8 cellular contexts compared by ENCODE assay signal in genomic region chr12:122888232-122888752, GRCh38. TPM values are rescaled to one million over a fixed set of nuclear protein-coding genes. Genes with fewer than 3 reads are reported as not detected.
A peak's percentile ranks its signal among the peaks of the same experiment; 100 is the strongest.
DNase-seq lines count a peak whose midpoint lies in the region; ATAC-seq and TF ChIP-seq lines count a peak whose summit lies in the region.

No MANE protein-coding gene starts in this region.

- no CpG with 5 or more reads among the region's 12 CpGs for WGBS in neuronal stem cell (ENCODE audit: extremely low coverage in 2 of 2, insufficient read length in 2 of 2, insufficient replicate concordance in 1 of 2), 2 donors

- no peak for TF ChIP-seq CTCF in HCT116 (IDR thresholded peaks at IDR 0.05 in 2 of 3, conservative IDR thresholded peaks at IDR 0.05 in 1 of 3; ENCODE audit: borderline replicate concordance in 1 of 3, insufficient read depth in 1 of 3, low read depth in 2 of 3, low read length in 2 of 3)
- TF ChIP-seq CTCF in fibroblast of mammary gland (conservative IDR thresholded peaks at IDR 0.05; ENCODE audit: control insufficient read depth, insufficient read depth, low read depth, low read length) = no peak
- TF ChIP-seq CTCF in BE2C (IDR thresholded peaks at IDR 0.05; ENCODE audit: low read depth, low read length) = no peak

- intact Hi-C loops in HCT116 (cut with micrococcal nuclease) = loop anchor here (5.0 kb wide), 1 partner anchor 34 kb away; no protein-coding TSS in a partner anchor

- H3K79me1 ChIP-seq in neuronal stem cell (ENCODE audit: low read depth, low read length) = peaks cover 11% of the 10 kb centered on the region

- peaks cover 12% of the 10 kb centered on the region; the same call in 1 of the 2 replicates for H4K20me1 ChIP-seq in HCT116 (ENCODE audit: insufficient read depth)

- no peak overlapping the region for H3K4ac ChIP-seq in neuronal stem cell (ENCODE audit: low read length)

- no peak overlapping the region for H4K91ac ChIP-seq in neuronal stem cell (ENCODE audit: low read depth, low read length, poor library complexity)

- no peak for TF ChIP-seq POLR2A in HCT116 (IDR thresholded peaks at IDR 0.05; ENCODE audit: borderline replicate concordance, extremely low read depth, insufficient read depth, insufficient read length)

- H3K9me2 ChIP-seq in HCT116 (ENCODE audit: insufficient read depth) = no peaks in the 10 kb centered on the region

- H3K36me3 ChIP-seq in HCT116 (ENCODE audit: control insufficient read depth in 1 of 2, insufficient read depth in 2 of 2, low read length in 2 of 2) = no peaks in the 10 kb centered on the region
- H3K36me3 ChIP-seq in neuronal stem cell (replicated peaks in 1 of 2; ENCODE audit: control insufficient read depth in 2 of 2, insufficient read depth in 2 of 2, low read length in 2 of 2) = peaks cover 0 to 5% of the 10 kb centered on the region in 2 donors
- no peaks in the 10 kb centered on the region for H3K36me3 ChIP-seq in BE2C

- H2BK120ac ChIP-seq in neuronal stem cell (ENCODE audit: low read depth, low read length) = no peak overlapping the region

- H3K4me1 ChIP-seq in HCT116 (ENCODE audit: control insufficient read depth in 1 of 2, insufficient read depth in 2 of 2, low read length in 2 of 2) (peaks cover 69 to 94% of the 10 kb centered on the region in 2 experiments), neuronal stem cell (ENCODE audit: control insufficient read depth in 2 of 2, insufficient read depth in 1 of 2, low read depth in 1 of 2, low read length in 2 of 2) (peaks cover 32 to 47% of the 10 kb centered on the region in 2 donors), BE2C (peaks cover 7% of the 10 kb centered on the region)

- no peak overlapping the region for H2BK12ac ChIP-seq in neuronal stem cell (ENCODE audit: low read length)

- RAD21 ChIA-PET in HCT116 (lab: Charles Lee; ENCODE audit: low non-redundant PET in 1 of 2, low total read pairs in 2 of 2, uncharacterized antibody in 2 of 2, unreplicated experiment in 2 of 2) = interaction anchor here (0.9 to 1.0 kb wide), 2 partner anchors 10 to 58 kb away, joined by 3 to 4 read pairs; no protein-coding TSS in a partner anchor

- TSS peak; percentile 8 for BruUV-seq in HCT116 (replicated peaks; lab: Mats Ljungman, UMichigan)

- TF ChIP-seq RAD21 in HCT116 (IDR thresholded peaks at IDR 0.05; ENCODE audit: low read depth) = no peak

- H3K27me3 ChIP-seq in HCT116 (ENCODE audit: insufficient read depth, low read length) (no peaks in the 10 kb centered on the region), neuronal stem cell (ENCODE audit: control insufficient read depth in 3 of 3, insufficient read depth in 3 of 3, low read depth in 1 of 3, low read length in 3 of 3) (no peaks in the 10 kb centered on the region), BE2C (no peaks in the 10 kb centered on the region)

- peak overlapping the region; percentile 26 to 53 for H3K4me3 ChIP-seq in HCT116 (replicated peaks in 1 of 2; ENCODE audit: low read depth in 1 of 2, low read length in 2 of 2)
- peak overlapping the region; percentile 21 for H3K4me3 ChIP-seq in fibroblast of mammary gland (ENCODE audit: control insufficient read depth, low read depth, low read length)
- no peak overlapping the region for H3K4me3 ChIP-seq in neuronal stem cell (ENCODE audit: low read length in 2 of 2)
- no peak overlapping the region for H3K4me3 ChIP-seq in BE2C (ENCODE audit: low read depth, low read length)

- H3K79me2 ChIP-seq in HCT116 (ENCODE audit: insufficient read depth, low read length) = peaks cover 99% of the 10 kb centered on the region

- CTCF ChIA-PET in HCT116 (lab: Charles Lee) = interaction anchor here (0.6 to 1.3 kb wide), 4 partner anchors 8 to 248 kb away, joined by 3 to 6 read pairs (median 4); no protein-coding TSS in a partner anchor

- H3K14ac ChIP-seq in neuronal stem cell (ENCODE audit: low read length) = no peak overlapping the region

- no peak overlapping the region for H4K8ac ChIP-seq in neuronal stem cell (ENCODE audit: low read depth, low read length)

- H3K18ac ChIP-seq in neuronal stem cell (ENCODE audit: low read length) = peak overlapping the region; percentile 73

- H3K23ac ChIP-seq in neuronal stem cell (ENCODE audit: low read depth, low read length, poor library complexity) = no peak overlapping the region

- DNase-seq in COLO668 (lab: John Stamatoyannopoulos, UW; ENCODE audit: unreplicated experiment) (peak; percentile 54), HCT116 (ENCODE audit: low read depth, low spot score) (peak; percentile 81), NCI-H510A (lab: John Stamatoyannopoulos, UW) (peak; percentile 77), fibroblast of mammary gland (ENCODE audit: low read depth) (peak; percentile 63), neuronal stem cell (ENCODE audit: low spot score) (no peak), BE2C (no peak)
- DNase-seq in activated T-cell treated with anti-CD3 and anti-CD28 coated beads, Interleukin-2, amount 50 U/mL, for 48 hours = peak; percentile 61 to 63

- H3K9me3 ChIP-seq in HCT116 (ENCODE audit: control insufficient read depth in 1 of 2, insufficient read depth in 1 of 2, low read depth in 1 of 2, low read length in 2 of 2) = no peaks in the 10 kb centered on the region
- H3K9me3 ChIP-seq in neuronal stem cell (replicated peaks in 1 of 2; ENCODE audit: control insufficient read depth in 2 of 2, insufficient read depth in 1 of 2, low read depth in 1 of 2, low read length in 2 of 2) = peaks cover 0 to 2% of the 10 kb centered on the region in 2 donors
- H3K9me3 ChIP-seq in BE2C = no peaks in the 10 kb centered on the region; the same call in 1 of the 2 replicates

- H3K4me2 ChIP-seq in HCT116 (ENCODE audit: low read length) (peak overlapping the region; percentile 86), neuronal stem cell (ENCODE audit: insufficient read depth, low read length, poor library complexity, severe bottlenecking) (no peak overlapping the region)

- no peak overlapping the region for H2BK15ac ChIP-seq in neuronal stem cell (ENCODE audit: low read length)

- H3K27ac ChIP-seq in HCT116 (ENCODE audit: low read depth, low read length) (peak overlapping the region; percentile 82), neuronal stem cell (replicated peaks; ENCODE audit: low read length) (peak overlapping the region; percentile 33)

- H2AK5ac ChIP-seq in neuronal stem cell (ENCODE audit: low read depth, low read length) = no peak overlapping the region

- no peak overlapping the region for H2BK5ac ChIP-seq in neuronal stem cell (ENCODE audit: low read length)

- H3K9ac ChIP-seq in HCT116 (ENCODE audit: low read length) (peak overlapping the region; percentile 69), neuronal stem cell (ENCODE audit: low read depth, low read length, poor library complexity) (no peak overlapping the region)

- ATAC-seq in HCT116 = peak; percentile 65
- ATAC-seq in HG03469 (IDR thresholded peaks at IDR 0.05; ENCODE audit: unreplicated experiment) = no peak

- H2AFZ ChIP-seq in HCT116 (ENCODE audit: low read depth, low read length, poor library complexity, severe bottlenecking) (no peak overlapping the region), neuronal stem cell (ENCODE audit: low read length) (no peak overlapping the region)

- POLR2A ChIA-PET in HCT116 (lab: Charles Lee) = interaction anchor here (0.9 to 2.5 kb wide), 11 partner anchors 10 to 350 kb away, joined by 3 to 14 read pairs (median 5); partner anchors contain the start of gene MTRFR

TF ChIP-seq in HCT116, 20 proteins besides CTCF, POLR2A, EP300 and RAD21:
- TF ChIP-seq TCF7L2 (IDR thresholded peaks at IDR 0.05; ENCODE audit: borderline replicate concordance, extremely low read depth, insufficient read depth, insufficient read length) (peak; percentile 10), POLR2AphosphoS5 (IDR thresholded peaks at IDR 0.05; ENCODE audit: low read depth, low read length) (peak; percentile 53), MAX (IDR thresholded peaks at IDR 0.05) (no peak)

RNA-seq across cellular contexts. Expression of gene VPS37B, which starts 7.6 kb away (rescaled TPM):
- 55.0 TPM for total RNA-seq in HCT116 (2021; ENCODE audit: unreplicated experiment)
- polyA plus RNA-seq in HCT116 (2012) = 48.3 and 53.6 TPM in 2 replicates
- 26.4 TPM for polyA plus RNA-seq in neuronal stem cell (2013, experiment 1 of 2)
- polyA plus RNA-seq in neuronal stem cell (2013, experiment 2 of 2) = 26.7 TPM
- 34.9 TPM for polyA plus RNA-seq in BE2C (2012; ENCODE audit: insufficient read depth, insufficient read length, low read depth)

RNA-seq across cellular contexts. Expression of gene HIP1R, which starts 53.0 kb away (rescaled TPM):
- 57.8 TPM for total RNA-seq in HCT116 (2021; ENCODE audit: unreplicated experiment)
- 36.7 and 38.8 TPM in 2 replicates for polyA plus RNA-seq in HCT116 (2012)
- polyA plus RNA-seq in neuronal stem cell (2013, experiment 1 of 2) = 16.8 TPM
- 16.3 TPM for polyA plus RNA-seq in neuronal stem cell (2013, experiment 2 of 2)
- 0.85 TPM for polyA plus RNA-seq in BE2C (2012; ENCODE audit: insufficient read depth, insufficient read length, low read depth)

Comparison
In these comparisons a context has a peak if more than half of its experiments do, and no peak if none do; other contexts are left out.
1. DNase-seq: peak in COLO668 (single experiment), HCT116 (single experiment), NCI-H510A (single experiment), activated T-cell treated with anti-CD3 and anti-CD28 coated beads, Interleukin-2, amount 50 U/mL, for 48 hours (2 of 2) and fibroblast of mammary gland (single experiment); none in neuronal stem cell (single experiment) and BE2C (single experiment).
2. H3K4me3 ChIP-seq: peak in HCT116 (2 of 2) and fibroblast of mammary gland (single experiment); none in neuronal stem cell (0 of 2) and BE2C (single experiment).